In genomic region chr3:107235923-107236315, GRCh38 we compare ENCODE assay signal across 8 cellular contexts.
A peak's percentile ranks its signal among the peaks of the same experiment; 100 is the strongest.
DNase-seq lines count a peak whose midpoint lies in the region; ATAC-seq and TF ChIP-seq lines count a peak whose summit lies in the region.

No MANE protein-coding gene starts in this region.

- DNase-seq in DMS79 (lab: John Stamatoyannopoulos, UW) (peak; percentile 17), HuH-7 (ENCODE audit: low spot score) (peak; percentile 83), NT2/D1 (ENCODE audit: low read depth, low spot score) (peak; percentile 57), fibroblast of villous mesenchyme (ENCODE audit: low read depth) (peak; percentile 92), aorta (no peak)
- DNase-seq in activated naive CD4-positive, alpha-beta T cell treated with anti-CD3 and anti-CD28 coated beads for 36 hours: peak; percentile 68

- no peaks in the 10 kb centered on the region for H3K9me2 ChIP-seq in neural cell (ENCODE audit: insufficient read depth, low read length)

- intact Hi-C loops in activated naive CD4-positive, alpha-beta T cell treated with anti-CD3 and anti-CD28 coated beads for 36 hours (cut with micrococcal nuclease): loop anchor here (1.0 to 5.0 kb wide), 14 partner anchors 36 to 1241 kb away; partner anchors contain the start of gene BBX
- intact Hi-C loops in aorta (cut with DNase I): loop anchor here (2.0 to 10.0 kb wide), 5 partner anchors 193 to 609 kb away; partner anchors contain the start of gene BBX (in 1 of the 2)

- H3K27me3 ChIP-seq in NT2/D1 (ENCODE audit: insufficient read depth, insufficient read length) (peaks cover 19% of the 10 kb centered on the region), neural cell (ENCODE audit: insufficient read depth, low read depth, low read length) (no peaks in the 10 kb centered on the region), aorta (ENCODE audit: control insufficient read depth in 1 of 2, insufficient read depth in 2 of 2, low read length in 1 of 2) (no peaks in the 10 kb centered on the region)

- H3K9ac ChIP-seq in NT2/D1 (ENCODE audit: insufficient read length, low read depth) (no peak overlapping the region), neural cell (ENCODE audit: low read length) (no peak overlapping the region)

- H3K4me1 Mint-ChIP-seq in activated naive CD4-positive, alpha-beta T cell treated with anti-CD3 and anti-CD28 coated beads for 36 hours (ENCODE audit: low read depth): peaks cover 8% of the 10 kb centered on the region

- H3K9me3 ChIP-seq in NT2/D1 (ENCODE audit: insufficient read depth, low read length) (no peaks in the 10 kb centered on the region; the same call in 1 of the 2 replicates), neural cell (ENCODE audit: low read length) (no peaks in the 10 kb centered on the region), aorta (ENCODE audit: control insufficient read depth, low read length) (no peaks in the 10 kb centered on the region)

- no peaks in the 10 kb centered on the region for H3F3A ChIP-seq in neural cell (ENCODE audit: insufficient read depth, low read length, poor library complexity, severe bottlenecking)

- peak; percentile 96 for TF ChIP-seq RAD21 in neural cell (conservative IDR thresholded peaks at IDR 0.05)

- H3K4me3 Mint-ChIP-seq in activated naive CD4-positive, alpha-beta T cell treated with anti-CD3 and anti-CD28 coated beads for 36 hours: peak overlapping the region; percentile 47

- 0% methylated on average over 5 of the region's 5 CpGs for WGBS in aorta, 2 donors

- H3K36me3 ChIP-seq in NT2/D1 (ENCODE audit: insufficient read depth, insufficient read length, low read length): no peaks in the 10 kb centered on the region
- H3K36me3 ChIP-seq in neural cell (ENCODE audit: insufficient read depth, low read length): no peaks in the 10 kb centered on the region
- no peaks in the 10 kb centered on the region for H3K36me3 ChIP-seq in aorta (ENCODE audit: control insufficient read depth in 1 of 2, insufficient read depth in 2 of 2, low read length in 1 of 2)

- TF ChIP-seq EP300 in neural cell (conservative IDR thresholded peaks at IDR 0.05; ENCODE audit: poor library complexity, severe bottlenecking): no peak

- H3K27ac ChIP-seq in neural cell (ENCODE audit: low read length) (no peak overlapping the region), aorta (ENCODE audit: low read depth in 1 of 2, low read length in 2 of 2) (no peak overlapping the region)

- no peaks in the 10 kb centered on the region for H3K9me3 Mint-ChIP-seq in activated naive CD4-positive, alpha-beta T cell treated with anti-CD3 and anti-CD28 coated beads for 36 hours

- peak; percentile 54 for ATAC-seq in GM21390 (IDR thresholded peaks at IDR 0.05; ENCODE audit: unreplicated experiment)
- ATAC-seq in aorta (ENCODE audit: low FRiP score): peak; percentile 93

- no peak overlapping the region for H3K27ac Mint-ChIP-seq in activated naive CD4-positive, alpha-beta T cell treated with anti-CD3 and anti-CD28 coated beads for 36 hours

- TF ChIP-seq CTCF in fibroblast of villous mesenchyme (IDR thresholded peaks at IDR 0.05; ENCODE audit: insufficient read depth, low read depth, low read length): peak; percentile 83
- TF ChIP-seq CTCF in neural cell (IDR thresholded peaks at IDR 0.05; ENCODE audit: poor library complexity, severe bottlenecking): peak; percentile 95

- CTCF ChIA-PET in activated naive CD4-positive, alpha-beta T cell treated with anti-CD3 and anti-CD28 coated beads for 36 hours (lab: Charles Lee): interaction anchor here (0.8 to 3.6 kb wide), 26 partner anchors 9 to 693 kb away, joined by 3 to 54 read pairs (median 4); no protein-coding TSS in a partner anchor

- H4K20me1 ChIP-seq in neural cell (ENCODE audit: insufficient read depth): no peaks in the 10 kb centered on the region

- no peak overlapping the region for H2AFZ ChIP-seq in neural cell (ENCODE audit: low read depth, low read length)

- H3K79me2 ChIP-seq in neural cell (replicated peaks; ENCODE audit: insufficient read depth, low read length): no peaks in the 10 kb centered on the region

- H3K4me1 ChIP-seq in NT2/D1 (ENCODE audit: insufficient read depth, insufficient read length) (no peaks in the 10 kb centered on the region), aorta (ENCODE audit: control insufficient read depth in 1 of 2, insufficient read depth in 2 of 2, low read length in 2 of 2) (no peaks in the 10 kb centered on the region)

- H3K36me3 Mint-ChIP-seq in activated naive CD4-positive, alpha-beta T cell treated with anti-CD3 and anti-CD28 coated beads for 36 hours (ENCODE audit: low read depth): no peaks in the 10 kb centered on the region

- peak overlapping the region; percentile 44 for H3K4me2 ChIP-seq in neural cell (ENCODE audit: low read length)

- peak overlapping the region; percentile 1 for H3K4me3 ChIP-seq in NT2/D1 (ENCODE audit: insufficient read length, low read depth)
- peak overlapping the region; percentile 57 for H3K4me3 ChIP-seq in fibroblast of villous mesenchyme (ENCODE audit: low read depth, low read length)
- H3K4me3 ChIP-seq in neural cell (ENCODE audit: low read length): peak overlapping the region; percentile 37
- peak overlapping the region; percentile 88 to 97 for H3K4me3 ChIP-seq in aorta (ENCODE audit: low read length in 2 of 2)

- H3K27me3 Mint-ChIP-seq in activated naive CD4-positive, alpha-beta T cell treated with anti-CD3 and anti-CD28 coated beads for 36 hours (ENCODE audit: low read depth): peaks cover 8% of the 10 kb centered on the region

TF ChIP-seq in neural cell, 6 proteins besides CTCF, POLR2A, EP300 and RAD21:
- no peak for TF ChIP-seq TAF1 (IDR thresholded peaks at IDR 0.05; ENCODE audit: low read depth)
- no peak for TF ChIP-seq POLR2AphosphoS5 (IDR thresholded peaks at IDR 0.05)
- no peak for TF ChIP-seq EZH2 (IDR thresholded peaks at IDR 0.05; ENCODE audit: borderline replicate concordance, insufficient read depth, low read length, poor library complexity, severe bottlenecking)
- TF ChIP-seq SMC3 (conservative IDR thresholded peaks at IDR 0.05; ENCODE audit: poor library complexity): peak; percentile 94

Comparison
In these comparisons a context has a peak if more than half of its experiments do, and no peak if none do; other contexts are left out.
1. DNase-seq: peak in DMS79 (single experiment), HuH-7 (single experiment), NT2/D1 (single experiment), activated naive CD4-positive, alpha-beta T cell treated with anti-CD3 and anti-CD28 coated beads for 36 hours (single experiment) and fibroblast of villous mesenchyme (single experiment); none in aorta (0 of 2).
2. H3K4me3 ChIP-seq: peak in every context shown above with its lines; median percentile 92 in aorta; 57 in fibroblast of villous mesenchyme; 37 in neural cell; 1 in NT2/D1.